Comparison of ENCODE assay signal across 8 cellular contexts in the genomic region with DNA sequence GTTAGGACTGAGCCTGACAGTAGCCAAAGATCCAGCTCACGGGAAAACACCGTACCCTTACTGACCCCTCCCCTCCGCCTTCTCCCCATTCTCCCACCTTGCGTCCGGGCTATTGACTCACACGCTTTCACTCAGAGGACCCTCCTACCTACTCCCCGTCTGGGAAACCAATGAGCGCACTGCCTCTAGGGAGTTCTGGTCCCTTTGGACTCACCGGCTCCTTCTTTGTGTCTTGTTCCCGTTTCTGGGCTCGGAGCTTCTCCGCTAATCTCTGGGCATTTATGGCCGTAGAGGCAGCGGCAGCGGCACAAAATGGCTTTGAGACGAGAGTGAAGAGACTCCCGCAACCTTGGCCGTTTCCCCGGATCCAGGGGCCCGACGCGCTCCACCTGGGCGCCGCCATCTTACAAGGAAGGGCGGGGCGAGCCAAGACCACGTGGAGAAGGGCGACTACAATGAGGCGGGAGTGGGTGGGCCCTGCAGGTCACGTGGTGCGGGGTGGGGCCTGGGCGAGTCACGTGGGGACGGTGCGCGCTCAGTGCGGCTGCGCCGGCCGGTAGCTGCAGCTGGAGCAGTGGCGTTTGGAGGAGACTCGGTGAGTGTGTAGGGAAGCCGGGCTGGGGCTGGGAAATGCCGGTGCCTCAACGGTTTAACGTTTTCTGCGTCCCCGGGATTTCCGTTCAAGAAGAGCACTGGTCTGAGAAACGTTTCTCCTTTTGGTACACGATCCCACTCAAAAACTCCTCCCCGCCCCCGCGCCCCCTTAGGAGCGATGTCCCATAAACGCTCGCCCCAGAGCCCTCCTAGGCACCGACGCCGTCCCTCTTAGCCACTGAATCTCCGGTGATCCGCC.
DNase-seq lines count a peak whose midpoint lies in the region; ATAC-seq and TF ChIP-seq lines count a peak whose summit lies in the region.

A gene (plus strand): TSS at position 547 of the 853 bp plus-strand sequence. CDS start 23,220 bp downstream, outside the sequence.
A gene with protein sequence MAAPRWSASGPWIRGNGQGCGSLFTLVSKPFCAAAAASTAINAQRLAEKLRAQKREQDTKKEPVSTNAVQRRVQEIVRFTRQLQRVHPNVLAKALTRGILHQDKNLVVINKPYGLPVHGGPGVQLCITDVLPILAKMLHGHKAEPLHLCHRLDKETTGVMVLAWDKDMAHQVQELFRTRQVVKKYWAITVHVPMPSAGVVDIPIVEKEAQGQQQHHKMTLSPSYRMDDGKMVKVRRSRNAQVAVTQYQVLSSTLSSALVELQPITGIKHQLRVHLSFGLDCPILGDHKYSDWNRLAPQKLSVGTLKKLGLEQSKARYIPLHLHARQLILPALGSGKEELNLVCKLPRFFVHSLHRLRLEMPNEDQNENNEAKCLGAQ (minus strand): TSS at position 415 of the 853 bp plus-strand sequence. CDS start 12 bp downstream, at position 403.

- H3K4me1 ChIP-seq in BLaER1: peaks cover 29% of the 10 kb centered on the region

- H3K27me3 ChIP-seq in BLaER1: no peaks in the 10 kb centered on the region

- TF ChIP-seq CTCF in choroid plexus epithelial cell (conservative IDR thresholded peaks at IDR 0.05; ENCODE audit: low read depth, low read length): no peak

- H3K36me3 ChIP-seq in BLaER1: peaks cover 37% of the 10 kb centered on the region

- no peaks in the 10 kb centered on the region for H3K9me3 ChIP-seq in BLaER1

- peak within 1 kb of the TSS; percentile 85 for H3K4me3 ChIP-seq in BLaER1
- peak within 1 kb of the TSS; percentile 75 for H3K4me3 ChIP-seq in choroid plexus epithelial cell (ENCODE audit: low read depth, low read length)

- peak within 1 kb of the TSS; percentile 93 for H3K9ac ChIP-seq in BLaER1

- H3K27ac ChIP-seq in BLaER1: peak within 1 kb of the TSS; percentile 89

- ATAC-seq in GM19324 (IDR thresholded peaks at IDR 0.05; ENCODE audit: low FRiP score, unreplicated experiment) (peak; percentile 96), HG03460 (IDR thresholded peaks at IDR 0.05; ENCODE audit: unreplicated experiment) (peak; percentile 95)

- peak within 1 kb of the TSS; percentile 95 for H3K4me2 ChIP-seq in BLaER1

- DNase-seq in NCI-H524 treated with DMSO at 0.1 percent for 48 hours (lab: John Stamatoyannopoulos, UW): peak; percentile 62
- DNase-seq in activated CD4-positive, alpha-beta T cell treated with anti-CD3 and anti-CD28 coated beads for 4 hours: peak; percentile 99
- DNase-seq in choroid plexus epithelial cell (ENCODE audit: low read depth): peak; percentile 98
- peak; percentile 97 for DNase-seq in kidney tubule cell (ENCODE audit: low spot score)
- DNase-seq in stimulated activated CD4-positive, alpha-beta T cell treated with anti-CD3 and anti-CD28 coated beads, Interleukin-1b, Interleukin-23, amount 100 ng/mL, for 24 hours (ENCODE audit: low read depth in 4 of 4, low spot score in 1 of 4): peak; percentile 96 to 99 (median 98)

- peaks cover 12% of the 10 kb centered on the region for H4K20me1 ChIP-seq in BLaER1

Comparison
In these comparisons a context has a peak if more than half of its experiments do, and no peak if none do; other contexts are left out.
1. Peak in every context shown above with its lines: DNase-seq, ATAC-seq, H3K4me3 ChIP-seq and H3K27ac ChIP-seq.